In genomic region chrX:3757510-3758025, GRCh38 we compare ENCODE assay signal across 30 cellular contexts.
"Had no signal": no experiment of that assay in that cellular context is flagged by ENCODE, and none has a peak within 500 bp of the region (broad histone marks: within the 10 kb centered on the region; RNA-seq: fewer than 3 reads in every experiment).

No MANE protein-coding gene starts in this region.

- DNase-seq: activated B cell treated with CpG ODN at 0.5 μM for 24 hours; activated CD4-positive, alpha-beta memory T cell treated with anti-CD3 and anti-CD28 coated beads for 36 hours; activated CD4-positive, alpha-beta T cell treated with anti-CD3 and anti-CD28 coated beads, Interleukin-2, amount 10 ng/mL, durations not matched to agents 7 days and 5 days; activated CD8-positive, alpha-beta memory T cell treated with anti-CD3 and anti-CD28 coated beads for 24 hours; activated effector memory CD4-positive, alpha-beta T cell treated with anti-CD3 and anti-CD28 coated beads, Interleukin-2, amount 50 U/mL, for 16 hours; activated naive CD4-positive, alpha-beta T cell treated with Interleukin-2 at 50 U/mL for 16 hours; activated naive CD8-positive, alpha-beta T cell treated with anti-CD3 and anti-CD28 coated beads, Interleukin-2, amount 50 U/mL, for 24 hours; activated T-cell treated with anti-CD3 and anti-CD28 coated beads, Interleukin-2, amount 50 U/mL, for 4 hours; amniotic stem cell; body of pancreas; central memory CD4-positive, alpha-beta T cell; Kasumi-1; KBM-7; NCI-H1048; NCI-H1417 treated with DMSO at 0.1 percent for 48 hours; NCI-H1694; NCI-H2029 treated with DMSO at 0.1 percent for 48 hours; NCI-H345; NCI-H510A treated with DMSO at 0.1 percent for 48 hours; NCI-H69; NK-92 treated with Interleukin-12 subunit alpha and Interleukin-12 subunit beta, amount 100 ng/mL, for 24 hours; OCI-M1; Right ventricle myocardium superior; SJCRH30; SK-N-SH; T-helper 9 cell had no signal

- H3K4me1 ChIP-seq: ascending aorta, body of pancreas, SJCRH30 had no signal

- H3K27ac ChIP-seq: ascending aorta, body of pancreas, RWPE1, SJCRH30 had no signal

- ATAC-seq: activated naive CD4-positive, alpha-beta T cell treated with anti-CD3 and anti-CD28 coated beads, Interleukin-2, amount 50 U/mL, for 72 hours; activated naive CD8-positive, alpha-beta T cell treated with anti-CD3 and anti-CD28 coated beads, Interleukin-2, amount 50 U/mL, for 24 hours; activated T-cell treated with anti-CD3 and anti-CD28 coated beads, Interleukin-2, amount 50 U/mL, for 4 hours; body of pancreas; Panc1 had no signal

- H3K9me3 ChIP-seq: ascending aorta, body of pancreas, SJCRH30, SK-N-SH had no signal

- H3K27me3 ChIP-seq: ascending aorta, body of pancreas, SJCRH30 had no signal

- H3K4me3 ChIP-seq: ascending aorta, body of pancreas, SJCRH30 had no signal

- H3K36me3 ChIP-seq: ascending aorta, SJCRH30 had no signal
